In genomic region chr3:46360904-46361303, GRCh38 we compare ENCODE assay signal across 17 cellular contexts. TPM values are rescaled to one million over a fixed set of nuclear protein-coding genes. Genes with fewer than 3 reads are reported as not detected.
DNase-seq lines count a peak whose midpoint lies in the region; ATAC-seq, FAIRE-seq and TF ChIP-seq lines count a peak whose summit lies in the region.
"Had no signal": no experiment of that assay in that cellular context is flagged by ENCODE, and none has a peak within 500 bp of the region (broad histone marks: within the 10 kb centered on the region; RNA-seq: fewer than 3 reads in every experiment).

No MANE protein-coding gene starts in this region.

- H3K27ac ChIP-seq in Peyer's patch = peak overlapping the region in 3 of 4 donors; percentile 10 to 49 (median 13)
- H3K27ac ChIP-seq in endodermal cell (ENCODE audit: low read depth, low read length) = no peak overlapping the region
- H3K27ac ChIP-seq: RWPE1, tibial nerve had no signal

- 82 to 83% methylated on average over 6 of the region's 6 CpGs for WGBS in endodermal cell (ENCODE audit: insufficient coverage in 1 of 2, insufficient read length in 1 of 2), 2 experiments

- H3K36me3 ChIP-seq in Peyer's patch = no peaks in the 10 kb centered on the region
- no peaks in the 10 kb centered on the region for H3K36me3 ChIP-seq in endodermal cell (ENCODE audit: control insufficient read depth, insufficient read depth, low read length)
- H3K36me3 ChIP-seq: left ventricle myocardium inferior, tibial nerve had no signal

- peak overlapping the region; percentile 16 for H3K27ac Mint-ChIP-seq in activated CD8-positive, alpha-beta memory T cell treated with anti-CD3 and anti-CD28 coated beads, Interleukin-2, amount 10 ng/mL, durations not matched to agents 7 days and 5 days
- no peak overlapping the region for H3K27ac Mint-ChIP-seq in endodermal cell
- H3K27ac Mint-ChIP-seq in stimulated activated effector memory CD8-positive, alpha-beta T cell treated with anti-CD3 and anti-CD28 coated beads, Interleukin-12 subunit alpha, Interleukin-12 subunit beta, amount 100 ng/mL, for 72 hours = peak overlapping the region; percentile 81
- no peak overlapping the region for H3K27ac Mint-ChIP-seq in nephron progenitor cell
- H3K27ac Mint-ChIP-seq: activated naive CD4-positive, alpha-beta T cell treated with anti-CD3 and anti-CD28 coated beads, Interleukin-2, amount 50 U/mL, for 72 hours had no signal

- DNase-seq in activated CD8-positive, alpha-beta memory T cell treated with anti-CD3 and anti-CD28 coated beads, Interleukin-2, amount 10 ng/mL, durations not matched to agents 7 days and 5 days = no peak
- no peak for DNase-seq in activated CD8-positive, alpha-beta memory T cell treated with anti-CD3 and anti-CD28 coated beads for 24 hours
- DNase-seq in Peyer's patch = peak in 1 of 3 donors; percentile 43
- peak; percentile 60 for DNase-seq in endodermal cell
- no peak for DNase-seq in stimulated activated effector memory CD8-positive, alpha-beta T cell treated with anti-CD3 and anti-CD28 coated beads, Interleukin-12 subunit alpha, Interleukin-12 subunit beta, amount 100 ng/mL, for 72 hours (ENCODE audit: low spot score in 2 of 2)
- DNase-seq in NCI-H774 (lab: John Stamatoyannopoulos, UW) = no peak
- no peak for DNase-seq in nephron progenitor cell
- no peak for DNase-seq in RCC 7860 (ENCODE audit: low spot score)
- DNase-seq: cerebellar nuclear complex, left ventricle myocardium inferior, occipital lobe, T1000 had no signal

- H3K4me3 Mint-ChIP-seq in activated CD8-positive, alpha-beta memory T cell treated with anti-CD3 and anti-CD28 coated beads, Interleukin-2, amount 10 ng/mL, durations not matched to agents 7 days and 5 days = no peak overlapping the region
- no peak overlapping the region for H3K4me3 Mint-ChIP-seq in endodermal cell
- peak overlapping the region; percentile 44 for H3K4me3 Mint-ChIP-seq in stimulated activated effector memory CD8-positive, alpha-beta T cell treated with anti-CD3 and anti-CD28 coated beads, Interleukin-12 subunit alpha, Interleukin-12 subunit beta, amount 100 ng/mL, for 72 hours
- no peak overlapping the region for H3K4me3 Mint-ChIP-seq in nephron progenitor cell

- TF ChIP-seq CTCF in Peyer's patch (IDR thresholded peaks at IDR 0.05) (no peak), endodermal cell (conservative IDR thresholded peaks at IDR 0.05) (peak; percentile 38), nephron progenitor cell (IDR thresholded peaks at IDR 0.05) (no peak)

- H3K4me3 ChIP-seq in Peyer's patch = no peak overlapping the region
- no peak overlapping the region for H3K4me3 ChIP-seq in endodermal cell (ENCODE audit: low read length)
- H3K4me3 ChIP-seq: left ventricle myocardium inferior, tibial nerve had no signal

- H3K27me3 Mint-ChIP-seq in activated CD8-positive, alpha-beta memory T cell treated with anti-CD3 and anti-CD28 coated beads, Interleukin-2, amount 10 ng/mL, durations not matched to agents 7 days and 5 days = peaks cover 13% of the 10 kb centered on the region
- H3K27me3 Mint-ChIP-seq in endodermal cell (ENCODE audit: insufficient read depth) = peaks cover 31% of the 10 kb centered on the region
- peaks cover 25% of the 10 kb centered on the region for H3K27me3 Mint-ChIP-seq in nephron progenitor cell (ENCODE audit: low read depth, poor library complexity)

- CTCF ChIA-PET in activated CD8-positive, alpha-beta memory T cell treated with anti-CD3 and anti-CD28 coated beads, Interleukin-2, amount 10 ng/mL, durations not matched to agents 7 days and 5 days (lab: Charles Lee) = interaction anchor here (0.9 to 2.8 kb wide), 6 partner anchors 8 to 151 kb away, joined by 3 to 30 read pairs (median 6); partner anchors contain the start of gene CCR5

- FAIRE-seq in RCC 7860 (lab: Jason Lieb, UNC) = no peak
- FAIRE-seq: A204.1 had no signal

- TF ChIP-seq POLR2A in Peyer's patch (IDR thresholded peaks at IDR 0.05) = no peak

- peaks cover 41% of the 10 kb centered on the region for H3K36me3 Mint-ChIP-seq in activated CD8-positive, alpha-beta memory T cell treated with anti-CD3 and anti-CD28 coated beads, Interleukin-2, amount 10 ng/mL, durations not matched to agents 7 days and 5 days
- H3K36me3 Mint-ChIP-seq in endodermal cell (ENCODE audit: low read depth) (no peaks in the 10 kb centered on the region), nephron progenitor cell (ENCODE audit: low read depth) (no peaks in the 10 kb centered on the region)
- peaks cover 5% of the 10 kb centered on the region for H3K36me3 Mint-ChIP-seq in stimulated activated effector memory CD8-positive, alpha-beta T cell treated with anti-CD3 and anti-CD28 coated beads, Interleukin-12 subunit alpha, Interleukin-12 subunit beta, amount 100 ng/mL, for 72 hours
- H3K36me3 Mint-ChIP-seq: activated naive CD4-positive, alpha-beta T cell treated with anti-CD3 and anti-CD28 coated beads, Interleukin-2, amount 50 U/mL, for 72 hours had no signal

- no peak for ATAC-seq in activated CD8-positive, alpha-beta memory T cell treated with anti-CD3 and anti-CD28 coated beads, Interleukin-2, amount 10 ng/mL, durations not matched to agents 7 days and 5 days
- peak; percentile 11 for ATAC-seq in stimulated activated effector memory CD8-positive, alpha-beta T cell treated with anti-CD3 and anti-CD28 coated beads, Interleukin-12 subunit alpha, Interleukin-12 subunit beta, amount 100 ng/mL, for 72 hours

- no peak overlapping the region for H3K9ac ChIP-seq in endodermal cell (ENCODE audit: extremely low read depth, low read length, poor library complexity, severe bottlenecking)

- H3K9me3 ChIP-seq in Peyer's patch (no peaks in the 10 kb centered on the region), endodermal cell (ENCODE audit: control insufficient read depth, low read length) (no peaks in the 10 kb centered on the region)
- H3K9me3 ChIP-seq: left ventricle myocardium inferior, tibial nerve had no signal

- H3K27me3 ChIP-seq in Peyer's patch = no peaks in the 10 kb centered on the region
- H3K27me3 ChIP-seq in endodermal cell (ENCODE audit: control insufficient read depth, insufficient read depth, low read length, poor library complexity, severe bottlenecking) = peaks cover 32% of the 10 kb centered on the region
- H3K27me3 ChIP-seq: tibial nerve had no signal

- no peaks in the 10 kb centered on the region for H3K9me3 Mint-ChIP-seq in activated CD8-positive, alpha-beta memory T cell treated with anti-CD3 and anti-CD28 coated beads, Interleukin-2, amount 10 ng/mL, durations not matched to agents 7 days and 5 days (ENCODE audit: low read depth)
- no peaks in the 10 kb centered on the region for H3K9me3 Mint-ChIP-seq in endodermal cell
- H3K9me3 Mint-ChIP-seq in stimulated activated effector memory CD8-positive, alpha-beta T cell treated with anti-CD3 and anti-CD28 coated beads, Interleukin-12 subunit alpha, Interleukin-12 subunit beta, amount 100 ng/mL, for 72 hours = no peaks in the 10 kb centered on the region
- H3K9me3 Mint-ChIP-seq in nephron progenitor cell = no peaks in the 10 kb centered on the region
- H3K9me3 Mint-ChIP-seq: activated naive CD4-positive, alpha-beta T cell treated with anti-CD3 and anti-CD28 coated beads, Interleukin-2, amount 50 U/mL, for 72 hours had no signal

- H3K4me1 ChIP-seq in Peyer's patch (peaks cover 0 to 17% (median 0%) of the 10 kb centered on the region in 4 donors), endodermal cell (ENCODE audit: control insufficient read depth, insufficient read depth, low read length) (peaks cover 9% of the 10 kb centered on the region)
- H3K4me1 ChIP-seq: left ventricle myocardium inferior had no signal

- H3K4me1 Mint-ChIP-seq in activated CD8-positive, alpha-beta memory T cell treated with anti-CD3 and anti-CD28 coated beads, Interleukin-2, amount 10 ng/mL, durations not matched to agents 7 days and 5 days = peaks cover 79% of the 10 kb centered on the region
- H3K4me1 Mint-ChIP-seq in endodermal cell (peaks cover 17% of the 10 kb centered on the region), nephron progenitor cell (no peaks in the 10 kb centered on the region)
- peaks cover 85% of the 10 kb centered on the region for H3K4me1 Mint-ChIP-seq in stimulated activated effector memory CD8-positive, alpha-beta T cell treated with anti-CD3 and anti-CD28 coated beads, Interleukin-12 subunit alpha, Interleukin-12 subunit beta, amount 100 ng/mL, for 72 hours

RNA-seq across cellular contexts. Expression of gene CCR2, which starts 7.0 kb away (rescaled TPM):
- 10 to 100 TPM; 37.9 to 80.1 TPM for total RNA-seq in activated CD8-positive, alpha-beta memory T cell treated with anti-CD3 and anti-CD28 coated beads, Interleukin-2, amount 10 ng/mL, durations not matched to agents 7 days and 5 days
- total RNA-seq in Peyer's patch (1 to 10 TPM in 1 of 4 donors, under 1 TPM in 2, not detected in 1; 0.70 to 4.1 (median 0.80) TPM), endodermal cell (not detected)
- not detected for polyA plus RNA-seq in endodermal cell (2013, experiment 1 of 2)
- polyA plus RNA-seq in endodermal cell (2013, experiment 2 of 2) = not detected
- total RNA-seq: epithelial cell of proximal tubule had no signal

RNA-seq across cellular contexts. Expression of gene CCR5, which starts 9.8 kb away (rescaled TPM):
- 10 to 100 TPM; 87.0 to 99.8 TPM for total RNA-seq in activated CD8-positive, alpha-beta memory T cell treated with anti-CD3 and anti-CD28 coated beads, Interleukin-2, amount 10 ng/mL, durations not matched to agents 7 days and 5 days
- 1 to 10 TPM in 2 of 4 donors, under 1 TPM in 2; 0.66 to 1.7 (median 1.1) TPM for total RNA-seq in Peyer's patch
- total RNA-seq in endodermal cell = not detected
- polyA plus RNA-seq in endodermal cell (2013, experiment 1 of 2) = not detected
- not detected for polyA plus RNA-seq in endodermal cell (2013, experiment 2 of 2)
- total RNA-seq: epithelial cell of proximal tubule had no signal

RNA-seq across cellular contexts. Expression of gene CCRL2, which starts 46.2 kb away (rescaled TPM):
- 10 to 100 TPM in 1 of 2 experiments, 1 to 10 TPM in 1; 10.0 to 11.9 TPM for total RNA-seq in activated CD8-positive, alpha-beta memory T cell treated with anti-CD3 and anti-CD28 coated beads, Interleukin-2, amount 10 ng/mL, durations not matched to agents 7 days and 5 days
- total RNA-seq in Peyer's patch (10 to 100 TPM in 3 of 4 donors, not detected in 1; 13.5 to 21.2 (median 16.0) TPM), endodermal cell (not detected)
- polyA plus RNA-seq in endodermal cell (2013, experiment 1 of 2) = not detected
- not detected for polyA plus RNA-seq in endodermal cell (2013, experiment 2 of 2)
- total RNA-seq: epithelial cell of proximal tubule had no signal

Comparison
In these comparisons a context has a peak if more than half of its experiments do, and no peak if none do; other contexts are left out.
1. H3K27ac Mint-ChIP-seq: peak in activated CD8-positive, alpha-beta memory T cell treated with anti-CD3 and anti-CD28 coated beads, Interleukin-2, amount 10 ng/mL, durations not matched to agents 7 days and 5 days (single experiment) and stimulated activated effector memory CD8-positive, alpha-beta T cell treated with anti-CD3 and anti-CD28 coated beads, Interleukin-12 subunit alpha, Interleukin-12 subunit beta, amount 100 ng/mL, for 72 hours (single experiment); none in endodermal cell (single experiment) and nephron progenitor cell (single experiment).
2. RNA of gene CCR2, which starts 7.0 kb away (total RNA-seq): 37.9 to 80.1 TPM in activated CD8-positive, alpha-beta memory T cell treated with anti-CD3 and anti-CD28 coated beads, Interleukin-2, amount 10 ng/mL, durations not matched to agents 7 days and 5 days; 0.70 to 4.1 TPM in Peyer's patch and not detected in endodermal cell; every median in the first group is over 4 times any median in the second.
3. RNA of gene CCR5, which starts 9.8 kb away (total RNA-seq): 87.0 to 99.8 TPM in activated CD8-positive, alpha-beta memory T cell treated with anti-CD3 and anti-CD28 coated beads, Interleukin-2, amount 10 ng/mL, durations not matched to agents 7 days and 5 days; 0.66 to 1.7 TPM in Peyer's patch and not detected in endodermal cell; every median in the first group is over 10 times any median in the second.